ENCODE assay signal across 34 cellular contexts in the genomic region with DNA sequence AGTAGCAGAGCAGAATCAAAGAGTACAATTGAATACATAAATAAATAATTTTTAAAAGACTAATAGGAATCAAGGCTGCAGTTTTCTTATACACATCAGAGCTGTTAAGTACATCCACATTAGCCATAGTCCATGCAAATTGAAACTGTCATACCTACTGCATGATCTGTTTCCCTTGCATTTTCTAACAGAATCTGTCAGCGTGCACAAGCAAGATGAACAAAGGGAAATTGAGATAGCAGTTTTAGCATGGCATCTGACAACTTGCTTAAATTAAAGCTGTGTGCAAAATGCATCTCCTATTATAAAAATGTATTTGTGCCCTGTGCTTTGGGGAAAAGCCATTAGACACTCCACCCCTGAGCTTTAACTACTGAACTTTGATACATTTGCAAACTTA.
"Had no signal": no experiment of that assay in that cellular context is flagged by ENCODE, and none has a peak within 500 bp of the region (broad histone marks: within the 10 kb centered on the region; RNA-seq: fewer than 3 reads in every experiment).

No MANE protein-coding gene starts in this region.

- H3K4me3 ChIP-seq: MG63 had no signal

- H3K36me3 ChIP-seq: MG63 had no signal

- H3K9ac ChIP-seq: KMS-11 had no signal

- DNase-seq: Karpas-422, Kasumi-1, MG63, MM.1S, MV-4-11, NCI-H1048, NCI-H1092, NCI-H1092 treated with DMSO at 0.1 percent for 48 hours, NCI-H1105, NCI-H1105 treated with DMSO at 0.1 percent for 48 hours, NCI-H1417, NCI-H1417 treated with DMSO at 0.1 percent for 48 hours, NCI-H1436, NCI-H1436 treated with DMSO at 0.1 percent for 48 hours, NCI-H146, NCI-H1694, NCI-H1694 treated with DMSO at 0.1 percent for 48 hours, NCI-H187, NCI-H187 treated with DMSO at 0.1 percent for 48 hours, NCI-H1930, NCI-H2029, NCI-H2029 treated with DMSO at 0.1 percent for 48 hours, NCI-H2081, NCI-H2081 treated with DMSO at 0.1 percent for 48 hours, NCI-H2107, NCI-H2171, NCI-H2171 treated with DMSO at 0.1 percent for 48 hours, NCI-H2227 treated with DMSO at 0.1 percent for 48 hours, NCI-H226, NCI-H345, NCI-H446 treated with DMSO at 0.1 percent for 48 hours, NCI-H510A, NCI-H510A treated with DMSO at 0.1 percent for 48 hours had no signal

- H3K4me2 ChIP-seq: KMS-11 had no signal

- H3K27me3 ChIP-seq: MG63 had no signal

- H3K9me3 ChIP-seq: MG63 had no signal

- H3K27ac ChIP-seq: KMS-11 had no signal
